9 cellular contexts compared by ENCODE assay signal in genomic region chr10:4127518-4128315, GRCh38.
A peak's percentile ranks its signal among the peaks of the same experiment; 100 is the strongest.
DNase-seq lines count a peak whose midpoint lies in the region; ATAC-seq and TF ChIP-seq lines count a peak whose summit lies in the region.
"Had no signal": no experiment of that assay in that cellular context is flagged by ENCODE, and none has a peak within 500 bp of the region (broad histone marks: within the 10 kb centered on the region; RNA-seq: fewer than 3 reads in every experiment).

No MANE protein-coding gene starts in this region.

- H3K27ac Mint-ChIP-seq in activated CD4-positive, alpha-beta memory T cell treated with anti-CD3 and anti-CD28 coated beads, Interleukin-2, amount 10 ng/mL, durations not matched to agents 7 days and 5 days, result peak overlapping the region; percentile 81
- peak overlapping the region; percentile 59 for H3K27ac Mint-ChIP-seq in progenitor cell of endocrine pancreas

- H3K4me3 Mint-ChIP-seq in activated CD4-positive, alpha-beta memory T cell treated with anti-CD3 and anti-CD28 coated beads, Interleukin-2, amount 10 ng/mL, durations not matched to agents 7 days and 5 days, result no peak overlapping the region
- H3K4me3 Mint-ChIP-seq in progenitor cell of endocrine pancreas (ENCODE audit: low read depth), result no peak overlapping the region

- H3K4me1 ChIP-seq in BE2C, result no peaks in the 10 kb centered on the region

- CTCF ChIA-PET in activated CD4-positive, alpha-beta memory T cell treated with anti-CD3 and anti-CD28 coated beads, Interleukin-2, amount 10 ng/mL, durations not matched to agents 7 days and 5 days (lab: Charles Lee), result interaction anchor here (0.7 to 1.3 kb wide), 3 partner anchors 18 to 655 kb away, joined by 3 read pairs; no protein-coding TSS in a partner anchor
- CTCF ChIA-PET in HEK293T (lab: Yijun Ruan, JAX), result no interaction called here

- H3K36me3 Mint-ChIP-seq in activated CD4-positive, alpha-beta memory T cell treated with anti-CD3 and anti-CD28 coated beads, Interleukin-2, amount 10 ng/mL, durations not matched to agents 7 days and 5 days (ENCODE audit: low read depth), result peaks cover 48% of the 10 kb centered on the region
- H3K36me3 Mint-ChIP-seq in progenitor cell of endocrine pancreas (ENCODE audit: insufficient read depth), result peaks cover 5% of the 10 kb centered on the region

- no peaks in the 10 kb centered on the region for H3K27me3 Mint-ChIP-seq in activated CD4-positive, alpha-beta memory T cell treated with anti-CD3 and anti-CD28 coated beads, Interleukin-2, amount 10 ng/mL, durations not matched to agents 7 days and 5 days
- no peaks in the 10 kb centered on the region for H3K27me3 Mint-ChIP-seq in progenitor cell of endocrine pancreas

- POLR2A ChIA-PET in activated CD4-positive, alpha-beta memory T cell treated with anti-CD3 and anti-CD28 coated beads, Interleukin-2, amount 10 ng/mL, durations not matched to agents 7 days and 5 days (lab: Charles Lee), result interaction anchor here (0.6 to 6.3 kb wide), 15 partner anchors 15 to 370 kb away, joined by 3 to 125 read pairs (median 5); partner anchors contain the start of gene KLF6
- POLR2A ChIA-PET in HEK293T (lab: Yijun Ruan, JAX), result no interaction called here

- no peaks in the 10 kb centered on the region for H3K9me3 ChIP-seq in BE2C

- ATAC-seq in GM19043 (IDR thresholded peaks at IDR 0.05; ENCODE audit: low read depth, unreplicated experiment) (peak; percentile 68), HG03139 (IDR thresholded peaks at IDR 0.05; ENCODE audit: unreplicated experiment) (peak; percentile 65)

- peaks cover 33% of the 10 kb centered on the region for H3K4me1 Mint-ChIP-seq in activated CD4-positive, alpha-beta memory T cell treated with anti-CD3 and anti-CD28 coated beads, Interleukin-2, amount 10 ng/mL, durations not matched to agents 7 days and 5 days
- H3K4me1 Mint-ChIP-seq in progenitor cell of endocrine pancreas (ENCODE audit: low read depth), result peaks cover 19% of the 10 kb centered on the region

- DNase-seq in Ammon's horn (ENCODE audit: low spot score), result peak; percentile 18
- DNase-seq in activated CD4-positive, alpha-beta memory T cell treated with anti-CD3 and anti-CD28 coated beads, Interleukin-2, amount 10 ng/mL, durations not matched to agents 7 days and 5 days, result peak; percentile 39
- DNase-seq in progenitor cell of endocrine pancreas (ENCODE audit: low spot score, unreplicated experiment), result no peak
- no peak for DNase-seq in BE2C
- DNase-seq in NCI-H82 treated with DMSO at 0.1 percent for 48 hours (lab: John Stamatoyannopoulos, UW; ENCODE audit: unreplicated experiment), result no peak
- no peak for DNase-seq in HEK293T (ENCODE audit: extremely low spot score)

- no peak for TF ChIP-seq CTCF in progenitor cell of endocrine pancreas (IDR thresholded peaks at IDR 0.05; ENCODE audit: unreplicated experiment)
- TF ChIP-seq CTCF in BE2C (IDR thresholded peaks at IDR 0.05; ENCODE audit: low read depth, low read length), result no peak

- H3K4me3 ChIP-seq in BE2C (ENCODE audit: low read depth, low read length), result no peak overlapping the region
- H3K4me3 ChIP-seq: upper lobe of left lung had no signal

- no peaks in the 10 kb centered on the region for H3K36me3 ChIP-seq in BE2C
- H3K36me3 ChIP-seq: upper lobe of left lung had no signal

- H3K27me3 ChIP-seq in BE2C, result no peaks in the 10 kb centered on the region
- H3K27me3 ChIP-seq: upper lobe of left lung had no signal

- peaks cover 33% of the 10 kb centered on the region for H3K9me3 Mint-ChIP-seq in activated CD4-positive, alpha-beta memory T cell treated with anti-CD3 and anti-CD28 coated beads, Interleukin-2, amount 10 ng/mL, durations not matched to agents 7 days and 5 days
- peaks cover 12% of the 10 kb centered on the region for H3K9me3 Mint-ChIP-seq in progenitor cell of endocrine pancreas (ENCODE audit: low read depth)

TF ChIP-seq in HEK293T, 16 proteins besides CTCF, POLR2A, EP300 and RAD21:
- TF ChIP-seq TARDBP (IDR thresholded peaks at IDR 0.05) (no peak), ELF4 (IDR thresholded peaks at IDR 0.05) (no peak), ZNF384 (IDR thresholded peaks at IDR 0.05) (no peak), ARNT (IDR thresholded peaks at IDR 0.05) (no peak), NFRKB (IDR thresholded peaks at IDR 0.05) (no peak), CTBP1 (IDR thresholded peaks at IDR 0.05; ENCODE audit: borderline replicate concordance) (no peak), PKNOX1 (IDR thresholded peaks at IDR 0.05) (no peak), L3MBTL2 (conservative IDR thresholded peaks at IDR 0.05) (no peak), FOXM1 (IDR thresholded peaks at IDR 0.05; ENCODE audit: borderline replicate concordance) (no peak), SP1 (IDR thresholded peaks at IDR 0.05) (no peak), FOXK2 (IDR thresholded peaks at IDR 0.05) (no peak), BHLHE40 (IDR thresholded peaks at IDR 0.05; ENCODE audit: borderline replicate concordance) (no peak), SUZ12 (IDR thresholded peaks at IDR 0.05) (no peak), HDGF (IDR thresholded peaks at IDR 0.05; ENCODE audit: borderline replicate concordance) (no peak), LEF1 (IDR thresholded peaks at IDR 0.05; ENCODE audit: borderline replicate concordance) (no peak), FOXA1 (IDR thresholded peaks at IDR 0.05) (no peak)
TF ChIP-seq in HEK293T: peak in this region for 0.

Comparison
In these comparisons a context has a peak if more than half of its experiments do, and no peak if none do; other contexts are left out.
1. DNase-seq: peak in Ammon's horn (single experiment) and activated CD4-positive, alpha-beta memory T cell treated with anti-CD3 and anti-CD28 coated beads, Interleukin-2, amount 10 ng/mL, durations not matched to agents 7 days and 5 days (single experiment); none in progenitor cell of endocrine pancreas (single experiment), BE2C (single experiment), NCI-H82 treated with DMSO at 0.1 percent for 48 hours (single experiment) and HEK293T (single experiment).